In the genomic region with DNA sequence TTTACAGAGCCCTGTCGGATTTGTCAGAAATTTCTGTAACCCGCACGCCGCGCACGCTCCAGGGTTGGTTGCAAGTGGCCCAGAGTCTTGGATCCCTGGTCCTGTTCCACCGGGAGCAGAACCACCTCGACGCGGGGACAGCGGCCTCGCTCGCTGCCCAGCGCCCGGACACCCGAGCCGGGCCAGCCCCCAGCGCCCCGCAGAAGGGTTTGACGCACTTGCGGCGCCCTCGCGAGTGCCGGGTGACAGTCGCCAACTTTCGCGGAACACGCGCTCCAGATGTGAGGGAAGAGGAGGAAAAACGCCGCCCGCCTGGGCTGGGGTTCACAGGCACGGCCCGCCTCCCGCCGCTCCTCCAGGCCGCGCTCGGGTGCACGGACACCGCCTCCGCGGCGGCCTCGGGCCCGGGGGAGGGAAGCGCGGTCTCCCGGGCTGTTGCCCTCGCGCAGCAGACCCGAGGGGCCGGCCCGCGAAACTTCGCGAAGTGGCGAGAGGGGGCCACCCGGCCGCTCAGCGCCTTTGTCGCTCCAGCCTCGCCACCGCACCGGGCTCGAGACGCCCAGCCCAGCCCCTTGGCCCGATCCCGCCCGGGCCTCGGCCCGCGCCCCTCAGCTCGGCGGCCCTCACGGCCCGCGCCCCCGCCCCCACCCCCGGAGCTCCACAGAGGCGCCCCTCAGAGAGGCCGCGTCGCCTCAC, we compare ENCODE assay signal across 8 cellular contexts. TPM values are rescaled to one million over a fixed set of nuclear protein-coding genes. Genes with fewer than 3 reads are reported as not detected.
DNase-seq lines count a peak whose midpoint lies in the region; ATAC-seq, FAIRE-seq and TF ChIP-seq lines count a peak whose summit lies in the region.

No MANE protein-coding gene starts in this region.

- H3K4me3 ChIP-seq in AG10803 (ENCODE audit: low read length): peak overlapping the region; percentile 72
- peak overlapping the region; percentile 69 for H3K4me3 ChIP-seq in bronchial epithelial cell (ENCODE audit: low read depth, low read length)
- peak overlapping the region; percentile 76 for H3K4me3 ChIP-seq in kidney epithelial cell (ENCODE audit: low read depth, low read length)

- no peaks in the 10 kb centered on the region for H3K9me3 ChIP-seq in T-helper 17 cell (ENCODE audit: control insufficient read depth, low read length, poor library complexity, severe bottlenecking)

- no peak for FAIRE-seq in bronchial epithelial cell (lab: Jason Lieb, UNC)

- H3K4me3 Mint-ChIP-seq in T-helper 17 cell: peak overlapping the region; percentile 91

- peak overlapping the region; percentile 71 for H3K27ac Mint-ChIP-seq in T-helper 17 cell

- ATAC-seq in GM19023 (IDR thresholded peaks at IDR 0.05; ENCODE audit: unreplicated experiment): peak; percentile 57
- peak; percentile 33 for ATAC-seq in HG03108 (IDR thresholded peaks at IDR 0.05; ENCODE audit: unreplicated experiment)
- peak; percentile 32 for ATAC-seq in T-helper 17 cell

- no peaks in the 10 kb centered on the region for H3K27me3 ChIP-seq in bronchial epithelial cell (ENCODE audit: control insufficient read depth, insufficient read depth, low read length)
- no peaks in the 10 kb centered on the region for H3K27me3 ChIP-seq in kidney epithelial cell (ENCODE audit: control insufficient read depth, insufficient read depth, low read length)

- TF ChIP-seq CTCF in AG10803 (conservative IDR thresholded peaks at IDR 0.05; ENCODE audit: low read length): no peak
- no peak for TF ChIP-seq CTCF in bronchial epithelial cell (IDR thresholded peaks at IDR 0.05; ENCODE audit: insufficient read depth, low read length, severe bottlenecking)
- no peak for TF ChIP-seq CTCF in kidney epithelial cell (IDR thresholded peaks at IDR 0.05; ENCODE audit: insufficient read depth, low read length, poor library complexity, severe bottlenecking)

- H3K27me3 Mint-ChIP-seq in T-helper 17 cell: no peaks in the 10 kb centered on the region

- DNase-seq in AG10803 (ENCODE audit: low read depth) (peak; percentile 33), T-helper 17 cell (peak; percentile 7 to 21 (median 10)), bronchial epithelial cell (ENCODE audit: low read depth) (no peak), kidney epithelial cell (ENCODE audit: low read depth) (no peak), NCI-H446 treated with DMSO at 0.1 percent for 48 hours (lab: John Stamatoyannopoulos, UW) (no peak)
- DNase-seq in stimulated activated CD4-positive, alpha-beta T cell treated with anti-CD3 and anti-CD28 coated beads, Interleukin-12 subunit alpha, Interleukin-12 subunit beta, amount 100 ng/mL, for 4 hours: peak; percentile 25

- peaks cover 3% of the 10 kb centered on the region for H3K36me3 ChIP-seq in bronchial epithelial cell (ENCODE audit: control insufficient read depth, insufficient read depth, low read length)
- no peaks in the 10 kb centered on the region for H3K36me3 ChIP-seq in kidney epithelial cell (ENCODE audit: control insufficient read depth, insufficient read depth, low read length)

- H3K36me3 Mint-ChIP-seq in T-helper 17 cell (ENCODE audit: low read depth): peaks cover 6% of the 10 kb centered on the region

- H3K4me1 Mint-ChIP-seq in T-helper 17 cell: peaks cover 35% of the 10 kb centered on the region

RNA-seq across cellular contexts. Expression of gene RNF216, which starts 0.5 kb away (rescaled TPM):
- total RNA-seq in T-helper 17 cell: 10 to 100 TPM; 74.1 to 74.7 TPM
- 16.3 TPM in 2 replicates for total RNA-seq in bronchial epithelial cell
- total RNA-seq in kidney epithelial cell: 38.9 and 39.9 TPM in 2 replicates

Comparison
In these comparisons a context has a peak if more than half of its experiments do, and no peak if none do; other contexts are left out.
1. DNase-seq: peak in AG10803 (single experiment), T-helper 17 cell (3 of 3) and stimulated activated CD4-positive, alpha-beta T cell treated with anti-CD3 and anti-CD28 coated beads, Interleukin-12 subunit alpha, Interleukin-12 subunit beta, amount 100 ng/mL, for 4 hours (single experiment); none in bronchial epithelial cell (single experiment), kidney epithelial cell (single experiment) and NCI-H446 treated with DMSO at 0.1 percent for 48 hours (single experiment).
2. Peak in every context shown above with its lines, with median percentiles within 50 percentile points of each other: H3K4me3 ChIP-seq and ATAC-seq.